Comparison of ENCODE assay signal across 8 cellular contexts in the genomic region with DNA sequence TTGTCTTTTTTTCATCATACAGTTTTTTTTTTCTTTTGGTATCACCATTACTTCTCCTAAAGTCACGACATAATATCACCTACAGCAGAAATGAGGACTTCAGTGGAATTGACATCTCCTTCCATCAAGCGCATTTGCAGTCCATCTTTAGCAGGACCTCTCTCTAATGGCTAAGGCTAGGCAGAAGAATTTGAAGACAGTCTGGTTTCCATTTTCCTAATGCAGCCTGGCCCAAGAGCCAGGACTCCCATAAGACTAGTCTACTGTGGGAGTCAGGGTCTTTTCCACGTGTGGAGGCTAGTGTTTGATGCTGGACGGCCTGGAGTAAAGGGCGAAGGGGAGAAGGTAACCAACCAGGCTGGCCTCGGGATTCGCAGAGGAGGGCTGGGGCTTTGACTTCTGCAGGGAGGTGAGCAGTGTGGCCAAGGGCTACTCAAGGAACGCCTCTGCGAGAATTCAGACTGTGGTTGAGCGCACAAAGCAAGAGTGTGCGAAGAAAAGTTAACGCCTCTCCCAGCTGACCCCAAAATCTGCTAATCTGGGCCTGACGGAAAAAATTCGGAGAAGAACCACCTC. TPM values are rescaled to one million over a fixed set of nuclear protein-coding genes. Genes with fewer than 3 reads are reported as not detected.
DNase-seq lines count a peak whose midpoint lies in the region; ATAC-seq and TF ChIP-seq lines count a peak whose summit lies in the region.

No MANE protein-coding gene starts in this region.

- peaks cover 25% of the 10 kb centered on the region for H3K36me3 Mint-ChIP-seq in activated CD4-positive, alpha-beta T cell treated with anti-CD3 and anti-CD28 coated beads for 36 hours (ENCODE audit: low read depth)

- intact Hi-C loops in activated CD4-positive, alpha-beta T cell treated with anti-CD3 and anti-CD28 coated beads for 36 hours (cut with DNase I, micrococcal nuclease): loop anchor here (1.0 to 5.0 kb wide), 20 partner anchors 20 to 548 kb away; a partner anchor contains a TSS

- no peaks in the 10 kb centered on the region for H3K9me3 Mint-ChIP-seq in activated CD4-positive, alpha-beta T cell treated with anti-CD3 and anti-CD28 coated beads for 36 hours (ENCODE audit: low read depth)

- peak overlapping the region; percentile 98 for H3K27ac Mint-ChIP-seq in activated CD4-positive, alpha-beta T cell treated with anti-CD3 and anti-CD28 coated beads for 36 hours

- TF ChIP-seq CTCF in fibroblast of pulmonary artery (IDR thresholded peaks at IDR 0.05; ENCODE audit: low read length, missing control alignments) (no peak), omental fat pad (IDR thresholded peaks at IDR 0.05) (no peak)

- no peaks in the 10 kb centered on the region for H3K27me3 Mint-ChIP-seq in activated CD4-positive, alpha-beta T cell treated with anti-CD3 and anti-CD28 coated beads for 36 hours

- POLR2A ChIA-PET in activated CD4-positive, alpha-beta T cell treated with anti-CD3 and anti-CD28 coated beads for 36 hours (lab: Charles Lee): interaction anchor here (0.6 to 2.3 kb wide), 7 partner anchors 10 to 705 kb away, joined by 3 to 13 read pairs (median 5); a partner anchor contains a TSS

- H3K4me3 Mint-ChIP-seq in activated CD4-positive, alpha-beta T cell treated with anti-CD3 and anti-CD28 coated beads for 36 hours: peak overlapping the region; percentile 98

- ATAC-seq in activated CD4-positive, alpha-beta T cell treated with anti-CD3 and anti-CD28 coated beads for 36 hours: peak; percentile 4
- ATAC-seq in HG02938 (IDR thresholded peaks at IDR 0.05; ENCODE audit: unreplicated experiment): peak; percentile 25
- peak; percentile 33 for ATAC-seq in SK-N-SH treated with all-trans-retinoic acid at 6 μM for 48 hours
- ATAC-seq in omental fat pad (ENCODE audit: low FRiP score): peak; percentile 13

- peak overlapping the region; percentile 78 for H3K4me3 ChIP-seq in fibroblast of pulmonary artery (replicated peaks; ENCODE audit: low read depth, low read length)

- CTCF ChIA-PET in activated CD4-positive, alpha-beta T cell treated with anti-CD3 and anti-CD28 coated beads for 36 hours (lab: Charles Lee): interaction anchor here (0.8 to 3.8 kb wide), 11 partner anchors 10 to 141 kb away, joined by 3 to 18 read pairs (median 5); a partner anchor contains a TSS

- DNase-seq in activated CD4-positive, alpha-beta T cell treated with anti-CD3 and anti-CD28 coated beads for 36 hours: no peak
- no peak for DNase-seq in activated CD4-positive, alpha-beta T cell treated with anti-CD3 and anti-CD28 coated beads, Interleukin-2, amount 50 U/mL, for 1 hour
- DNase-seq in fibroblast of pulmonary artery (ENCODE audit: low read depth) (no peak), omental fat pad (ENCODE audit: low spot score) (no peak), NCI-H2171 treated with DMSO at 0.1 percent for 48 hours (lab: John Stamatoyannopoulos, UW) (no peak), CD1c-positive myeloid dendritic cell (ENCODE audit: extremely low spot score) (no peak)

- H3K4me1 Mint-ChIP-seq in activated CD4-positive, alpha-beta T cell treated with anti-CD3 and anti-CD28 coated beads for 36 hours: peaks cover 55% of the 10 kb centered on the region

TF ChIP-seq in SK-N-SH treated with all-trans-retinoic acid at 6 μM for 48 hours, 23 proteins besides CTCF, POLR2A, EP300 and RAD21:
- TF ChIP-seq ZFP30 (CRISPR knock-in tag; IDR thresholded peaks at IDR 0.05) (no peak), SNAI2 (CRISPR knock-in tag; IDR thresholded peaks at IDR 0.05) (no peak), PPARA (CRISPR knock-in tag; IDR thresholded peaks at IDR 0.05; ENCODE audit: borderline replicate concordance) (no peak), ZNF8 (CRISPR knock-in tag; IDR thresholded peaks at IDR 0.05) (no peak), OSR1 (CRISPR knock-in tag; IDR thresholded peaks at IDR 0.05) (no peak), ISL1 (CRISPR knock-in tag; IDR thresholded peaks at IDR 0.05) (no peak), ZNF565 (CRISPR knock-in tag; conservative IDR thresholded peaks at IDR 0.05; ENCODE audit: low read depth) (no peak), BACH2 (CRISPR knock-in tag; IDR thresholded peaks at IDR 0.05; ENCODE audit: borderline replicate concordance) (no peak), ZNF70 (CRISPR knock-in tag; IDR thresholded peaks at IDR 0.05) (no peak), ESRRG (CRISPR knock-in tag; IDR thresholded peaks at IDR 0.05) (no peak), TCF4 (CRISPR knock-in tag; IDR thresholded peaks at IDR 0.05; ENCODE audit: borderline replicate concordance) (no peak), ZC3H10 (CRISPR knock-in tag; IDR thresholded peaks at IDR 0.05) (no peak)
- TF ChIP-seq, protein P1, sequence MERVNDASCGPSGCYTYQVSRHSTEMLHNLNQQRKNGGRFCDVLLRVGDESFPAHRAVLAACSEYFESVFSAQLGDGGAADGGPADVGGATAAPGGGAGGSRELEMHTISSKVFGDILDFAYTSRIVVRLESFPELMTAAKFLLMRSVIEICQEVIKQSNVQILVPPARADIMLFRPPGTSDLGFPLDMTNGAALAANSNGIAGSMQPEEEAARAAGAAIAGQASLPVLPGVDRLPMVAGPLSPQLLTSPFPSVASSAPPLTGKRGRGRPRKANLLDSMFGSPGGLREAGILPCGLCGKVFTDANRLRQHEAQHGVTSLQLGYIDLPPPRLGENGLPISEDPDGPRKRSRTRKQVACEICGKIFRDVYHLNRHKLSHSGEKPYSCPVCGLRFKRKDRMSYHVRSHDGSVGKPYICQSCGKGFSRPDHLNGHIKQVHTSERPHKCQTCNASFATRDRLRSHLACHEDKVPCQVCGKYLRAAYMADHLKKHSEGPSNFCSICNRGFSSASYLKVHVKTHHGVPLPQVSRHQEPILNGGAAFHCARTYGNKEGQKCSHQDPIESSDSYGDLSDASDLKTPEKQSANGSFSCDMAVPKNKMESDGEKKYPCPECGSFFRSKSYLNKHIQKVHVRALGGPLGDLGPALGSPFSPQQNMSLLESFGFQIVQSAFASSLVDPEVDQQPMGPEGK (CRISPR knock-in tag; IDR thresholded peaks at IDR 0.05; ENCODE audit: borderline replicate concordance): no peak

RNA-seq across cellular contexts. Expression of a gene that starts 0.7 kb away (rescaled TPM):
- 10 to 100 TPM; 34.9 to 40.2 TPM for total RNA-seq in activated CD4-positive, alpha-beta T cell treated with anti-CD3 and anti-CD28 coated beads for 36 hours
- total RNA-seq in omental fat pad: 10 to 100 TPM; 11.2 to 21.8 (median 16.5) TPM

RNA-seq across cellular contexts. Expression of a gene that starts 0.9 kb away (rescaled TPM):
- total RNA-seq in activated CD4-positive, alpha-beta T cell treated with anti-CD3 and anti-CD28 coated beads for 36 hours: 10 to 100 TPM; 20.0 to 23.1 TPM
- total RNA-seq in omental fat pad: 100 to 1,000 TPM in 1 of 4 donors, 10 to 100 TPM in 3; 71.1 to 118 (median 81.7) TPM

RNA-seq across cellular contexts. Expression of a gene that starts 27.3 kb away (rescaled TPM):
- total RNA-seq in activated CD4-positive, alpha-beta T cell treated with anti-CD3 and anti-CD28 coated beads for 36 hours: 10 to 100 TPM; 73.0 to 77.6 TPM
- 1 to 10 TPM; 1.1 to 2.8 (median 1.9) TPM for total RNA-seq in omental fat pad

RNA-seq across cellular contexts. Expression of a gene that starts 52.2 kb away (rescaled TPM):
- 10 to 100 TPM; 20.0 to 21.6 TPM for total RNA-seq in activated CD4-positive, alpha-beta T cell treated with anti-CD3 and anti-CD28 coated beads for 36 hours
- 10 to 100 TPM in 3 of 4 donors, 1 to 10 TPM in 1; 4.3 to 23.5 (median 13.2) TPM for total RNA-seq in omental fat pad

Comparison
In these comparisons a context has a peak if more than half of its experiments do, and no peak if none do; other contexts are left out.
1. RNA of a gene that starts 27.3 kb away (total RNA-seq): 73.0 to 77.6 TPM in activated CD4-positive, alpha-beta T cell treated with anti-CD3 and anti-CD28 coated beads for 36 hours; 1.1 to 2.8 TPM in omental fat pad; every median in the first group is over 10 times any median in the second.
2. Peak in every context shown above with its lines, with median percentiles within 50 percentile points of each other: ATAC-seq.